ENCODE assay signal across 8 cellular contexts in the genomic region with DNA sequence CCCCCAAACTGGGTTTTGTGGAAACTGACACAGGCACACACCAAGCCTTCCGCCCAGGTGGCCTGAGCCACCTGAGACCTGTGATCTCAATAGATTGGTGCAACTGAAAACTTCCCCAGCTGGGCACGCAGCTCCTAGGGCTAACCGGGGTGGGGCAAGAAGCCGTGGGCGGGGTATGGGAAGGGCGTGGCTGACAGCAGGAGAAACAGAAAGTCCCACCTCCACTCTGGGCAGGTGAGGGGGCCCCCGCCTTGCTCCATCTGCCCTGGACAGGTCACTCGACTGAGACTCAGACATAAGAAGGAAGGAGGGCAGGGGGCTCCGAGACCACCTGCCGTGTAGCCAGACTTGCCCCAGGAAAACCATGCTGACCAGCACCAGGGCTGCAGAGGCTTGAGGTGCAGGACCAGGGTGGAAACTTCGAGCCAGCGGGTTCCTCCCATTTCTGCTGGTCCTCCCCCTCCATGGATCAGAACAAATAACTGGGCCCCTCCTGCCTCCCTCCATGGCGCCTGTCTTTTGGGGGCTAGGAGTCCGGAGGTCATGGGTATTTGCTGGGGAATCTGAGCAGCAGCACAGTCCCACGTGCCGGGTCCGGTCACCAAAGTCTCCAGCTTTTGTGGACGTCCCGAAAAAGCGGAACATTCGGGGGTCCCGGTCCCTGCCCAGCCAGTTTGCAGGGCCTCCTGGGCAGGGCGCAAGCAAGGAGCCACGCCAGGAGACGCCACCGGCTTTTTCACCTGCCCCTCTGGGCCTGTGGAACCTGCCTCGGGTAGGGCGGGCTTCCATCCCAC. TPM values are rescaled to one million over a fixed set of nuclear protein-coding genes. Genes with fewer than 3 reads are reported as not detected.
DNase-seq lines count a peak whose midpoint lies in the region; ATAC-seq and TF ChIP-seq lines count a peak whose summit lies in the region.

No MANE protein-coding gene starts in this region.

- CTCF ChIA-PET in RWPE1 (lab: Yijun Ruan, JAX), result interaction anchor here (1.0 to 1.1 kb wide), 2 partner anchors 42 to 58 kb away, joined by 3 read pairs; no protein-coding TSS in a partner anchor

- peaks cover 26% of the 10 kb centered on the region for H3K4me1 ChIP-seq in right cardiac atrium (ENCODE audit: control insufficient read depth, insufficient read depth, low read length)

- H3K9me3 ChIP-seq in right cardiac atrium (ENCODE audit: control insufficient read depth, low read length), result no peaks in the 10 kb centered on the region

- no peaks in the 10 kb centered on the region for H3K27me3 ChIP-seq in right cardiac atrium (ENCODE audit: control insufficient read depth, insufficient read depth)

- WGBS in right cardiac atrium, result 7% methylated on average over 28 of the region's 28 CpGs

- ATAC-seq in activated naive CD4-positive, alpha-beta T cell treated with anti-CD3 and anti-CD28 coated beads, Interleukin-2, amount 50 U/mL, for 72 hours, result peak; percentile 60 to 74
- ATAC-seq in right cardiac atrium, result peak in 1 of 2 donors; percentile 23

- H3K27ac ChIP-seq in RWPE1 (peak overlapping the region; percentile 96), right cardiac atrium (ENCODE audit: low read length) (peak overlapping the region; percentile 23)

- H3K4me3 ChIP-seq in right cardiac atrium (ENCODE audit: low read length), result peak overlapping the region; percentile 97

- DNase-seq in 8988T (peak; percentile 70), H4 (ENCODE audit: low spot score) (peak; percentile 55), RWPE1 (ENCODE audit: low spot score) (peak; percentile 93), right cardiac atrium (peak; percentile 65 to 84 (median 83)), retina (peak; percentile 43), occipital lobe (lab: John Stamatoyannopoulos, UW) (no peak), cortex of kidney (lab: John Stamatoyannopoulos, UW) (no peak)
- peak in 1 of 2 donors; percentile 55 for DNase-seq in activated naive CD4-positive, alpha-beta T cell treated with anti-CD3 and anti-CD28 coated beads, Interleukin-2, amount 50 U/mL, for 72 hours (ENCODE audit: low spot score in 2 of 2)

- intact Hi-C loops in right cardiac atrium (cut with DNase I), result loop anchor here in 2 of 4 donors (10.0 kb wide), 1 partner anchor 59 kb away; no protein-coding TSS in a partner anchor

- no peaks in the 10 kb centered on the region for H3K9me3 Mint-ChIP-seq in activated naive CD4-positive, alpha-beta T cell treated with anti-CD3 and anti-CD28 coated beads, Interleukin-2, amount 50 U/mL, for 72 hours

- POLR2A ChIA-PET in RWPE1 (lab: Yijun Ruan, JAX; ENCODE audit: low non-redundant PET), result interaction anchor here (0.6 kb wide), 1 partner anchor 62 kb away, joined by 3 read pairs; no protein-coding TSS in a partner anchor

- no peak for TF ChIP-seq CTCF in RWPE1 (conservative IDR thresholded peaks at IDR 0.05; ENCODE audit: low read depth)

- no peaks in the 10 kb centered on the region for H3K36me3 Mint-ChIP-seq in activated naive CD4-positive, alpha-beta T cell treated with anti-CD3 and anti-CD28 coated beads, Interleukin-2, amount 50 U/mL, for 72 hours

- no peak overlapping the region for H3K27ac Mint-ChIP-seq in activated naive CD4-positive, alpha-beta T cell treated with anti-CD3 and anti-CD28 coated beads, Interleukin-2, amount 50 U/mL, for 72 hours

RNA-seq across cellular contexts. Expression of a gene that starts 1.3 kb away (rescaled TPM):
- total RNA-seq in H4 (2014; rRNA removed; shearing (Covaris generic)), result 59.0 and 73.3 TPM in 2 replicates
- total RNA-seq in activated naive CD4-positive, alpha-beta T cell treated with anti-CD3 and anti-CD28 coated beads, Interleukin-2, amount 50 U/mL, for 72 hours, result 1 to 10 TPM; 1.1 TPM
- total RNA-seq in right cardiac atrium (100 to 1,000 TPM; 153 to 183 (median 168) TPM), occipital lobe (33.2 TPM)
- polyA plus RNA-seq in right cardiac atrium, result 86.9 TPM

RNA-seq across cellular contexts. Expression of a gene that starts 20.9 kb away (rescaled TPM):
- total RNA-seq in H4 (2014; rRNA removed; shearing (Covaris generic)), result not detected in 2 replicates
- total RNA-seq in activated naive CD4-positive, alpha-beta T cell treated with anti-CD3 and anti-CD28 coated beads, Interleukin-2, amount 50 U/mL, for 72 hours, result under 1 TPM in 1 of 2 donors, not detected in 1; 0.61 TPM
- total RNA-seq in right cardiac atrium (1 to 10 TPM in 2 of 4 donors, under 1 TPM in 2; 0.76 to 1.3 (median 1.0) TPM), occipital lobe (1.4 TPM)
- 0.57 TPM for polyA plus RNA-seq in right cardiac atrium

RNA-seq across cellular contexts. Expression of a gene that starts 55.9 kb away (rescaled TPM):
- 742 and 897 TPM in 2 replicates for total RNA-seq in H4 (2014; rRNA removed; shearing (Covaris generic))
- 10 to 100 TPM; 71.3 to 95.6 TPM for total RNA-seq in activated naive CD4-positive, alpha-beta T cell treated with anti-CD3 and anti-CD28 coated beads, Interleukin-2, amount 50 U/mL, for 72 hours
- total RNA-seq in right cardiac atrium, result 100 to 1,000 TPM; 439 to 581 (median 506) TPM
- 397 TPM for polyA plus RNA-seq in right cardiac atrium
- total RNA-seq in occipital lobe, result 24.2 TPM

Comparison
In these comparisons a context has a peak if more than half of its experiments do, and no peak if none do; other contexts are left out.
1. DNase-seq: peak in 8988T (single experiment), H4 (single experiment), RWPE1 (single experiment), right cardiac atrium (3 of 3) and retina (single experiment); none in occipital lobe (single experiment) and cortex of kidney (single experiment).
2. RNA of a gene that starts 1.3 kb away (total RNA-seq): 153 to 183 TPM in right cardiac atrium, 59.0 to 73.3 TPM in H4 and 33.2 TPM in occipital lobe (single experiment); 1.1 TPM in activated naive CD4-positive, alpha-beta T cell treated with anti-CD3 and anti-CD28 coated beads, Interleukin-2, amount 50 U/mL, for 72 hours; every median in the first group is over 10 times any median in the second.